ENCODE assay signal across 9 cellular contexts in genomic region chr4:73776363-73776762, GRCh38. TPM values are rescaled to one million over a fixed set of nuclear protein-coding genes. Genes with fewer than 3 reads are reported as not detected.
DNase-seq lines count a peak whose midpoint lies in the region; ATAC-seq and TF ChIP-seq lines count a peak whose summit lies in the region.
"Had no signal": no experiment of that assay in that cellular context is flagged by ENCODE, and none has a peak within 500 bp of the region (broad histone marks: within the 10 kb centered on the region; RNA-seq: fewer than 3 reads in every experiment).

No MANE protein-coding gene starts in this region.

- no peak for ATAC-seq in activated CD4-positive, CD25-positive, alpha-beta regulatory T cell treated with anti-CD3 and anti-CD28 coated beads, Interleukin-2, amount 50 U/mL, for 24 hours
- no peak for ATAC-seq in naive thymus-derived CD8-positive, alpha-beta T cell

- H3K9me2 ChIP-seq in GM23248 (ENCODE audit: insufficient read depth): no peaks in the 10 kb centered on the region

- POLR2A ChIA-PET in naive thymus-derived CD8-positive, alpha-beta T cell (lab: Charles Lee): no interaction called here

- no peaks in the 10 kb centered on the region for H3K9me3 ChIP-seq in GM23248 (ENCODE audit: low read depth)

- 46 to 51% methylated on average over 2 of the region's 2 CpGs for WGBS in GM23248 (ENCODE audit: low coverage in 1 of 2, low lambda C conversion rate in 2 of 2, missing lambda C conversion rate in 2 of 2), 2 experiments

- H3K4me1 ChIP-seq in GM23248 (ENCODE audit: insufficient read depth): peaks cover 16% of the 10 kb centered on the region; the same call in 1 of the 2 replicates

- H3K4me3 ChIP-seq in GM23248 (no peak overlapping the region), retinal pigment epithelial cell (ENCODE audit: low read length) (no peak overlapping the region)

- no peak for TF ChIP-seq CTCF in retinal pigment epithelial cell (conservative IDR thresholded peaks at IDR 0.05; ENCODE audit: low read depth, low read length)

- H3K27ac ChIP-seq in GM23248: no peak overlapping the region
- H3K27ac ChIP-seq: epithelial cell of prostate had no signal

- H3K27me3 ChIP-seq in GM23248 (replicated peaks; ENCODE audit: insufficient read depth): no peaks in the 10 kb centered on the region

- H4K20me1 ChIP-seq in GM23248 (ENCODE audit: insufficient read depth): no peaks in the 10 kb centered on the region

- H3K36me3 ChIP-seq in GM23248 (ENCODE audit: low read depth): no peaks in the 10 kb centered on the region

- H3K27me3 Mint-ChIP-seq in naive thymus-derived CD8-positive, alpha-beta T cell: peaks cover 0 to 15% (median 0%) of the 10 kb centered on the region in 5 donors

- H3K4me1 Mint-ChIP-seq in naive thymus-derived CD8-positive, alpha-beta T cell: no peaks in the 10 kb centered on the region

- no peaks in the 10 kb centered on the region for H3K79me2 ChIP-seq in GM23248 (ENCODE audit: insufficient read depth)

- DNase-seq in GM23248: peak; percentile 47
- peak; percentile 79 to 87 for DNase-seq in SHP77 (lab: John Stamatoyannopoulos, UW)
- peak; percentile 90 for DNase-seq in fibroblast of the conjunctiva (ENCODE audit: low read depth)
- peak; percentile 62 for DNase-seq in retinal pigment epithelial cell (ENCODE audit: low read depth)
- DNase-seq in activated T-cell treated with anti-CD3 and anti-CD28 coated beads, Interleukin-2, amount 50 U/mL, for 48 hours: no peak
- DNase-seq in NCI-H2227 (lab: John Stamatoyannopoulos, UW; ENCODE audit: unreplicated experiment): no peak
- no peak for DNase-seq in naive thymus-derived CD8-positive, alpha-beta T cell

- H3K9me3 Mint-ChIP-seq in naive thymus-derived CD8-positive, alpha-beta T cell: no peaks in the 10 kb centered on the region

- no peaks in the 10 kb centered on the region for H3K36me3 Mint-ChIP-seq in naive thymus-derived CD8-positive, alpha-beta T cell

- no peak overlapping the region for H3K27ac Mint-ChIP-seq in naive thymus-derived CD8-positive, alpha-beta T cell

- no peak overlapping the region for H2AFZ ChIP-seq in GM23248

- in situ Hi-C loops in GM23248 (cut with MboI): no loop called here

- no peak overlapping the region for H3K4me3 Mint-ChIP-seq in naive thymus-derived CD8-positive, alpha-beta T cell

- peaks cover 29% of the 10 kb centered on the region for H3F3A ChIP-seq in GM23248 (ENCODE audit: insufficient read depth)

- no peak overlapping the region for H3K9ac ChIP-seq in GM23248

- peak overlapping the region; percentile 18 for H3K4me2 ChIP-seq in GM23248 (ENCODE audit: unreplicated experiment)

RNA-seq across cellular contexts. Expression of gene CXCL8, which starts 36.0 kb away (rescaled TPM):
- 20.0 TPM in 2 replicates for total RNA-seq in GM23248 (2014; rRNA removed; shearing (Covaris generic))
- 15.5 and 15.9 TPM in 2 replicates for polyA plus RNA-seq in GM23248 (2016; fragmentation: Nextera tagmentation; extraction: Ambion mirVana)
- total RNA-seq in naive thymus-derived CD8-positive, alpha-beta T cell: 1 to 10 TPM; 1.1 to 1.2 TPM
- polyA plus RNA-seq in naive thymus-derived CD8-positive, alpha-beta T cell: under 1 TPM in 2 of 3 donors, not detected in 1; 0.09 to 0.22 TPM

Comparison
In these comparisons a context has a peak if more than half of its experiments do, and no peak if none do; other contexts are left out.
1. DNase-seq: peak in GM23248 (single experiment), SHP77 (2 of 2), fibroblast of the conjunctiva (single experiment) and retinal pigment epithelial cell (single experiment); none in activated T-cell treated with anti-CD3 and anti-CD28 coated beads, Interleukin-2, amount 50 U/mL, for 48 hours (0 of 2), NCI-H2227 (single experiment) and naive thymus-derived CD8-positive, alpha-beta T cell (0 of 10).